In the genomic region with DNA sequence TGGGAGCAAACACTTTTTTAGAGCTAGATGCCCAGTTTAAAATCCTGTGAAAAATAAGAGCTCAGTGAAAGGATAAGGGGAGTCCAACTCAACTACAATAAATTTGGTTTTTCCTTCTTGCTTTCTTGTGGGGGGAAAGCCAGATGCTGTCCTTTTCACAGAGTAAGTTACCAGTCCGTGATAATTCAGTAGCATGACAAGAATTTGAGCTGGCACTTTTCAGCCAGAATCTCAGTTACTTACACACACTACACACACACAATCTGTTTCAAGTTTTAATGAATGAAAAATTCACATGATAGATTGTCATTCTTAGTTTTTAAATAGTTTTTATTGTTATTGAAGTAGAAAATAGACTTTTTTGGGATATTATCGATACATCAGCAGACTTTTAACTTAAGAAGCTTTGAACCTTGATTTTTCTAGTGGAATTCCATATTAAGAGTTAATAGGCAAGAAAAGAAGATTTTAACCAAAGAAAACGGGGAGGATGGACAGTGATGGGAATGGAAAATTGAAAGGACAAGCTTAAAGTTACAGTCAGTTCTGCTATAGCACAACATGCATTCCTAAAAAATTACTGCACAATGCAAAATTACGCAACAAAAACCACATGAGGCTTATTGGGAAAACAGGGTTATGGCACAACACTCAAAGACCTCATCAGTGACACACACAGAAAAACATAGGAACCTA, we compare ENCODE assay signal across 10 cellular contexts. TPM values are rescaled to one million over a fixed set of nuclear protein-coding genes. Genes with fewer than 3 reads are reported as not detected.
DNase-seq lines count a peak whose midpoint lies in the region; FAIRE-seq and TF ChIP-seq lines count a peak whose summit lies in the region.
"Had no signal": no experiment of that assay in that cellular context is flagged by ENCODE, and none has a peak within 500 bp of the region (broad histone marks: within the 10 kb centered on the region; RNA-seq: fewer than 3 reads in every experiment).

No MANE protein-coding gene starts in this region.

- no peak overlapping the region for H3K4me3 Mint-ChIP-seq in activated naive CD4-positive, alpha-beta T cell treated with anti-CD3 and anti-CD28 coated beads, Interleukin-2, amount 10 ng/mL, durations not matched to agents 7 days and 5 days

- H3K27ac Mint-ChIP-seq in activated naive CD4-positive, alpha-beta T cell treated with anti-CD3 and anti-CD28 coated beads, Interleukin-2, amount 10 ng/mL, durations not matched to agents 7 days and 5 days, result peak overlapping the region; percentile 34

- DNase-seq in activated naive CD4-positive, alpha-beta T cell treated with anti-CD3 and anti-CD28 coated beads, Interleukin-2, amount 10 ng/mL, durations not matched to agents 7 days and 5 days, result no peak
- no peak for DNase-seq in activated naive CD4-positive, alpha-beta T cell (lab: John Stamatoyannopoulos, UW)
- peak; percentile 98 for DNase-seq in amniotic epithelial cell (ENCODE audit: low read depth)
- DNase-seq in keratinocyte (ENCODE audit: low read depth, low spot score), result no peak
- peak; percentile 28 for DNase-seq in urothelium cell line (ENCODE audit: low spot score)
- DNase-seq in T-helper 9 cell, result no peak
- DNase-seq in activated gamma-delta T cell treated with Interleukin-2 at 50 U/mL for 16 hours, result no peak
- DNase-seq in D341Med (ENCODE audit: low spot score), result no peak
- DNase-seq: DMS53 had no signal

- peak overlapping the region; percentile 57 for H3K4me2 ChIP-seq in keratinocyte (ENCODE audit: control insufficient read depth, extremely low read depth, insufficient read depth, low read depth, low read length)

- dilution Hi-C loops in keratinocyte (cut with MboI; ENCODE audit: extremely low pct_ligation_motif_present, low sequenced_read_pairs), result no loop called here

- no peaks in the 10 kb centered on the region for H3K9me3 Mint-ChIP-seq in activated naive CD4-positive, alpha-beta T cell treated with anti-CD3 and anti-CD28 coated beads, Interleukin-2, amount 10 ng/mL, durations not matched to agents 7 days and 5 days

- H3K4me1 ChIP-seq in keratinocyte (ENCODE audit: control insufficient read depth, extremely low read depth, insufficient read depth, low read length), result peaks cover 50% of the 10 kb centered on the region

- H3K27ac ChIP-seq in keratinocyte (ENCODE audit: control insufficient read depth, insufficient read depth, low read length), result peak overlapping the region; percentile 71
- H3K27ac ChIP-seq: SJSA1 had no signal

- CTCF ChIA-PET in activated naive CD4-positive, alpha-beta T cell treated with anti-CD3 and anti-CD28 coated beads, Interleukin-2, amount 10 ng/mL, durations not matched to agents 7 days and 5 days (lab: Charles Lee), result interaction anchor here (0.5 to 3.6 kb wide), 5 partner anchors 9 to 20 kb away, joined by 3 to 28 read pairs (median 5); no protein-coding TSS in a partner anchor

- H3K9me1 ChIP-seq in keratinocyte (ENCODE audit: control insufficient read depth, extremely low read depth, insufficient read depth, low read length), result no peaks in the 10 kb centered on the region

- peak overlapping the region in 2 of 3 experiments; percentile 12 for H3K4me3 ChIP-seq in keratinocyte (ENCODE audit: control insufficient read depth in 2 of 3, extremely low read depth in 1 of 3, insufficient read depth in 2 of 3, low read depth in 1 of 3, low read length in 3 of 3)
- H3K4me3 ChIP-seq: SJSA1 had no signal

- H2AFZ ChIP-seq in keratinocyte (ENCODE audit: control insufficient read depth, low read length), result no peak overlapping the region

- peaks cover 16% of the 10 kb centered on the region for H3K79me2 ChIP-seq in keratinocyte (ENCODE audit: control insufficient read depth, insufficient read depth, low read length)

- H3K36me3 ChIP-seq in keratinocyte (ENCODE audit: control insufficient read depth in 2 of 2, extremely low read depth in 1 of 2, insufficient read depth in 2 of 2, low read length in 2 of 2), result peaks cover 16 to 17% of the 10 kb centered on the region in 2 experiments

- no peaks in the 10 kb centered on the region for H3K27me3 ChIP-seq in keratinocyte (ENCODE audit: control insufficient read depth, extremely low read depth, insufficient read depth, low read length)
- H3K27me3 ChIP-seq: SJSA1 had no signal

- FAIRE-seq in keratinocyte (lab: Jason Lieb, UNC) (peak; percentile 70), urothelium cell line (lab: Jason Lieb, UNC) (no peak)

- peaks cover 93% of the 10 kb centered on the region for H3K4me1 Mint-ChIP-seq in activated naive CD4-positive, alpha-beta T cell treated with anti-CD3 and anti-CD28 coated beads, Interleukin-2, amount 10 ng/mL, durations not matched to agents 7 days and 5 days

- no peaks in the 10 kb centered on the region for H3K27me3 Mint-ChIP-seq in activated naive CD4-positive, alpha-beta T cell treated with anti-CD3 and anti-CD28 coated beads, Interleukin-2, amount 10 ng/mL, durations not matched to agents 7 days and 5 days

- no peaks in the 10 kb centered on the region for H4K20me1 ChIP-seq in keratinocyte (ENCODE audit: control insufficient read depth, extremely low read depth, insufficient read depth, low read length)

- H3K9ac ChIP-seq in keratinocyte (ENCODE audit: control insufficient read depth, extremely low read depth, insufficient read depth, low read length), result peak overlapping the region; percentile 57

- TF ChIP-seq CTCF in keratinocyte (optimal IDR thresholded peaks at IDR 0.05 in 1 of 3, IDR thresholded peaks at IDR 0.05 in 1 of 3, conservative IDR thresholded peaks at IDR 0.05 in 1 of 3; ENCODE audit: extremely low read depth in 1 of 3, insufficient read depth in 2 of 3, low read length in 3 of 3), result no peak

- H3K9me3 ChIP-seq in keratinocyte (ENCODE audit: control insufficient read depth, low read depth, low read length), result no peaks in the 10 kb centered on the region
- H3K9me3 ChIP-seq: SJSA1 had no signal

- H3K36me3 Mint-ChIP-seq in activated naive CD4-positive, alpha-beta T cell treated with anti-CD3 and anti-CD28 coated beads, Interleukin-2, amount 10 ng/mL, durations not matched to agents 7 days and 5 days, result peaks cover 63% of the 10 kb centered on the region

RNA-seq across cellular contexts. Expression of a gene that starts 47.0 kb away (rescaled TPM):
- polyA plus RNA-seq in keratinocyte, result 64.8 to 100 TPM (median 95.2 TPM) in 3 replicates
- 186 TPM for polyA plus RNA-seq in keratinocyte (2011; ENCODE audit: low read depth)
- 77.2 and 96.3 TPM in 2 replicates for polyA plus RNA-seq in keratinocyte (2011; cell fraction: cytosol; rRNA removed)
- polyA plus RNA-seq in keratinocyte (2011; cell fraction: nucleus; rRNA removed), result 70.0 and 91.4 TPM in 2 replicates
- polyA plus RNA-seq in keratinocyte (2012; ENCODE audit: low replicate concordance), result 105 and 115 TPM in 2 replicates
- polyA minus RNA-seq in keratinocyte, result 10.8 to 69.2 TPM (median 31.4 TPM) in 3 replicates
- polyA minus RNA-seq in keratinocyte (2011; cell fraction: cytosol; rRNA and poly(A)+ RNA removed), result 59.3 TPM
- 29.0 and 40.0 TPM in 2 replicates for polyA minus RNA-seq in keratinocyte (2011; cell fraction: nucleus; rRNA and poly(A)+ RNA removed)

Comparison
In these comparisons a context has a peak if more than half of its experiments do, and no peak if none do; other contexts are left out.
1. DNase-seq: peak in amniotic epithelial cell (single experiment) and urothelium cell line (single experiment); none in activated naive CD4-positive, alpha-beta T cell treated with anti-CD3 and anti-CD28 coated beads, Interleukin-2, amount 10 ng/mL, durations not matched to agents 7 days and 5 days (single experiment), activated naive CD4-positive, alpha-beta T cell (0 of 4), keratinocyte (single experiment), T-helper 9 cell (single experiment), activated gamma-delta T cell treated with Interleukin-2 at 50 U/mL for 16 hours (single experiment) and D341Med (single experiment).